28 cellular contexts compared by ENCODE assay signal in genomic region chr14:21729703-21730212, GRCh38. TPM values are rescaled to one million over a fixed set of nuclear protein-coding genes. Genes with fewer than 3 reads are reported as not detected.
DNase-seq lines count a peak whose midpoint lies in the region; ATAC-seq, FAIRE-seq and TF ChIP-seq lines count a peak whose summit lies in the region.
"Had no signal": no experiment of that assay in that cellular context is flagged by ENCODE, and none has a peak within 500 bp of the region (broad histone marks: within the 10 kb centered on the region; RNA-seq: fewer than 3 reads in every experiment).

No MANE protein-coding gene starts in this region.

- ATAC-seq in HepG2 (no peak), T-helper 17 cell (peak; percentile 65), HG02970 (IDR thresholded peaks at IDR 0.05; ENCODE audit: low FRiP score, unreplicated experiment) (no peak)
- ATAC-seq: heart right ventricle, K562, Panc1 had no signal

- TF ChIP-seq CTCF in liver (IDR thresholded peaks at IDR 0.05; ENCODE audit: low read depth, low read length, missing input control): no peak
- TF ChIP-seq CTCF in HepG2 (CRISPR knock-in tag; IDR thresholded peaks at IDR 0.05): no peak

- peak overlapping the region; percentile 32 for H3K27ac Mint-ChIP-seq in T-helper 17 cell

- FAIRE-seq in HepG2 (lab: Jason Lieb, UNC): no peak
- FAIRE-seq: GM12891, GM19239, K562, keratinocyte had no signal

- H3K4me2 ChIP-seq in HepG2 (ENCODE audit: low read depth, low read length): no peak overlapping the region

- peaks cover 19% of the 10 kb centered on the region for H3K27me3 Mint-ChIP-seq in T-helper 17 cell

- TF ChIP-seq RAD21 in liver (IDR thresholded peaks at IDR 0.05) (no peak), HepG2 (CRISPR knock-in tag; IDR thresholded peaks at IDR 0.05) (no peak)

- peaks cover 4% of the 10 kb centered on the region for H3K36me3 Mint-ChIP-seq in T-helper 17 cell (ENCODE audit: low read depth)

- H3K79me2 ChIP-seq in HepG2 (ENCODE audit: insufficient read depth, low read length): no peaks in the 10 kb centered on the region

- DNase-seq in HepG2 (ENCODE audit: low spot score): no peak
- DNase-seq in T-helper 17 cell: no peak
- DNase-seq in NCI-H526 treated with DMSO at 0.1 percent for 48 hours (lab: John Stamatoyannopoulos, UW): no peak
- DNase-seq in NOMO-1 (lab: John Stamatoyannopoulos, UW; ENCODE audit: unreplicated experiment in 2 of 2): no peak
- DNase-seq: activated CD8-positive, alpha-beta memory T cell treated with anti-CD3 and anti-CD28 coated beads for 24 hours; activated effector memory CD4-positive, alpha-beta T cell treated with anti-CD3 and anti-CD28 coated beads, Interleukin-2, amount 50 U/mL, for 16 hours; Caco-2; caudate nucleus; DMS79 treated with DMSO at 0.1 percent for 48 hours; heart right ventricle; mammary epithelial cell; NCI-H1436; NCI-H510A; testis had no signal

- H4K20me1 ChIP-seq in HepG2 (ENCODE audit: insufficient read depth, low read length): no peaks in the 10 kb centered on the region

- H3K36me3 ChIP-seq in liver (ENCODE audit: control insufficient read depth in 4 of 4, insufficient read depth in 3 of 4, low read depth in 1 of 4, low read length in 3 of 4) (no peaks in the 10 kb centered on the region), HepG2 (replicated peaks in 1 of 2; ENCODE audit: control insufficient read depth in 1 of 2, insufficient read depth in 2 of 2, low read length in 2 of 2) (no peaks in the 10 kb centered on the region), iPS-15b (ENCODE audit: control insufficient read depth, insufficient read depth, low read length) (no peaks in the 10 kb centered on the region)
- H3K36me3 ChIP-seq: ascending aorta, heart right ventricle, vagina had no signal

- H3K27me3 ChIP-seq in liver (ENCODE audit: control insufficient read depth in 4 of 4, insufficient read depth in 4 of 4, low read length in 3 of 4): no peaks in the 10 kb centered on the region
- no peaks in the 10 kb centered on the region for H3K27me3 ChIP-seq in HepG2 (ENCODE audit: control insufficient read depth in 1 of 2, insufficient read depth in 2 of 2, low read length in 2 of 2)
- no peaks in the 10 kb centered on the region for H3K27me3 ChIP-seq in iPS-15b (ENCODE audit: control insufficient read depth, insufficient read depth, low read length)
- H3K27me3 ChIP-seq: ascending aorta, testis, vagina had no signal

- H3K27ac ChIP-seq in liver (ENCODE audit: low read depth in 1 of 2, low read length in 2 of 2) (no peak overlapping the region), HepG2 (ENCODE audit: extremely low read length, insufficient read depth, low read length) (no peak overlapping the region)
- H3K27ac ChIP-seq: ascending aorta, epithelial cell of prostate, heart right ventricle, testis, vagina, VCaP had no signal

- TF ChIP-seq POLR2A in HepG2 (IDR thresholded peaks at IDR 0.05; ENCODE audit: insufficient read depth in 1 of 2, low read depth in 2 of 2, low read length in 2 of 2): no peak

- H3K4me1 Mint-ChIP-seq in T-helper 17 cell: peaks cover 16% of the 10 kb centered on the region

- BruUV-seq in HepG2 (replicated peaks; lab: Mats Ljungman, UMichigan): no TSS peak

- WGBS in liver: 26% methylated on average over 5 of the region's 5 CpGs
- WGBS in HepG2 (ENCODE audit: low lambda C conversion rate): 26% methylated on average over 5 of the region's 5 CpGs

- H3K4me3 ChIP-seq in liver (ENCODE audit: low read depth in 1 of 3, low read length in 3 of 3): peak overlapping the region in 2 of 3 donors; percentile 26 to 50
- no peak overlapping the region for H3K4me3 ChIP-seq in HepG2 (replicated peaks in 1 of 3; ENCODE audit: insufficient read depth in 1 of 3, low read depth in 2 of 3, low read length in 3 of 3)
- peak overlapping the region; percentile 9 for H3K4me3 ChIP-seq in iPS-15b (ENCODE audit: low read depth, low read length)
- H3K4me3 ChIP-seq: ascending aorta, heart right ventricle, K562, testis, vagina had no signal

- H3K9me3 ChIP-seq in liver (ENCODE audit: control insufficient read depth in 4 of 4, low read length in 3 of 4) (no peaks in the 10 kb centered on the region), HepG2 (ENCODE audit: low read length) (no peaks in the 10 kb centered on the region), T-helper 17 cell (ENCODE audit: control insufficient read depth, low read length, poor library complexity, severe bottlenecking) (no peaks in the 10 kb centered on the region), iPS-15b (ENCODE audit: control insufficient read depth, insufficient read depth, low read length) (no peaks in the 10 kb centered on the region)
- H3K9me3 ChIP-seq: ascending aorta, Caco-2, testis, vagina had no signal

- H3K4me1 ChIP-seq in liver (ENCODE audit: control insufficient read depth in 4 of 4, insufficient read depth in 4 of 4, low read length in 3 of 4) (no peaks in the 10 kb centered on the region), HepG2 (ENCODE audit: insufficient read depth, low read length) (no peaks in the 10 kb centered on the region), iPS-15b (ENCODE audit: control insufficient read depth, insufficient read depth, low read length) (no peaks in the 10 kb centered on the region)
- H3K4me1 ChIP-seq: ascending aorta, Caco-2, testis, vagina had no signal

- H3K9ac ChIP-seq in liver (ENCODE audit: low read depth in 1 of 2, low read length in 2 of 2) (no peak overlapping the region), HepG2 (ENCODE audit: insufficient read depth, low read depth, low read length) (no peak overlapping the region), iPS-15b (ENCODE audit: low read depth, low read length) (no peak overlapping the region)

- peak overlapping the region; percentile 2 for H3K4me3 Mint-ChIP-seq in T-helper 17 cell

- TF ChIP-seq EP300 in HepG2 (IDR thresholded peaks at IDR 0.05; ENCODE audit: low read depth in 2 of 2, low read length in 2 of 2): no peak
- no peak for TF ChIP-seq EP300 in HepG2 (CRISPR knock-in tag; IDR thresholded peaks at IDR 0.05; ENCODE audit: borderline replicate concordance)

- POLR2A ChIA-PET in HepG2 (lab: Yijun Ruan, JAX): no interaction called here

- intact Hi-C loops in HepG2 (cut with micrococcal nuclease; ENCODE audit: unreplicated experiment): no loop called here

- CTCF ChIA-PET in HepG2 (lab: Yijun Ruan, JAX; ENCODE audit: low intra/inter-chr PET ratio, low total read pairs): no interaction called here

- H2AFZ ChIP-seq in HepG2 (ENCODE audit: low read length): no peak overlapping the region

- in situ Hi-C loops in HepG2 (cut with HindIII; ENCODE audit: extremely low pct_ligation_motif_present, low pct_unique_long_range_greater_than_20kb): no loop called here

TF ChIP-seq in liver, 16 proteins besides CTCF, POLR2A, EP300 and RAD21 (continues in another document):
- no peak for TF ChIP-seq JUND (IDR thresholded peaks at IDR 0.05)

TF ChIP-seq in HepG2, 621 proteins besides CTCF, POLR2A, EP300 and RAD21 (continues in another document):
- TF ChIP-seq ZNF326 (CRISPR knock-in tag; IDR thresholded peaks at IDR 0.05; ENCODE audit: borderline replicate concordance): no peak
- no peak for TF ChIP-seq USF2 (IDR thresholded peaks at IDR 0.05; ENCODE audit: low read depth, low read length)
- TF ChIP-seq USF2 (CRISPR knock-in tag; IDR thresholded peaks at IDR 0.05; ENCODE audit: borderline replicate concordance): no peak
- no peak for TF ChIP-seq HOXA3 (CRISPR knock-in tag; IDR thresholded peaks at IDR 0.05)
- no peak for TF ChIP-seq AGO1 (IDR thresholded peaks at IDR 0.05; ENCODE audit: low read depth, low read length, poor library complexity, severe bottlenecking)
- no peak for TF ChIP-seq ZNF225 (CRISPR knock-in tag; IDR thresholded peaks at IDR 0.05)
- no peak for TF ChIP-seq ZNF652 (CRISPR knock-in tag; IDR thresholded peaks at IDR 0.05; ENCODE audit: borderline replicate concordance, low read depth)
- no peak for TF ChIP-seq SMARCC2 (IDR thresholded peaks at IDR 0.05)

RNA-seq across cellular contexts. Expression of gene OR4E1, which starts 56.1 kb away (rescaled TPM):
- total RNA-seq in liver: not detected
- polyA plus RNA-seq in liver: not detected
- not detected in 2 replicates for total RNA-seq in HepG2 (2016; rRNA removed; fragmentation: Illumina TruSeq; extraction: Trizol)
- total RNA-seq in HepG2 (2016; cell fraction: cytosol; rRNA removed; fragmentation: Illumina TruSeq; extraction: Trizol; ENCODE audit: low read depth): not detected in 2 replicates
- total RNA-seq in HepG2 (2016; cell fraction: insoluble cytoplasmic fraction; rRNA removed; fragmentation: Illumina TruSeq; extraction: Trizol): not detected in 2 replicates
- total RNA-seq in HepG2 (2016; cell fraction: membrane; rRNA removed; fragmentation: Illumina TruSeq; extraction: Trizol): not detected in 2 replicates
- total RNA-seq in HepG2 (2016; cell fraction: nucleus; rRNA removed; fragmentation: Illumina TruSeq; extraction: Trizol): not detected in 2 replicates
- polyA plus RNA-seq in HepG2 (2011; rRNA removed): not detected in 2 replicates
- not detected in 2 replicates for polyA plus RNA-seq in HepG2 (2011; cell fraction: cytosol; rRNA removed)
- polyA plus RNA-seq in HepG2 (2011; cell fraction: nucleus; rRNA removed): not detected in 2 replicates
- polyA plus RNA-seq in HepG2 (2012): not detected in 2 replicates
- polyA plus RNA-seq in HepG2 (2016; cell fraction: cytosol; fragmentation: Illumina TruSeq; extraction: Trizol; ENCODE audit: low read depth): not detected in 2 replicates
- not detected in 2 replicates for polyA plus RNA-seq in HepG2 (2016; cell fraction: insoluble cytoplasmic fraction; fragmentation: Illumina TruSeq; extraction: Trizol; ENCODE audit: low read depth)
- polyA plus RNA-seq in HepG2 (2016; cell fraction: membrane; fragmentation: Illumina TruSeq; extraction: Trizol; ENCODE audit: low read depth): not detected in 2 replicates
- not detected in 2 replicates for polyA plus RNA-seq in HepG2 (2016; cell fraction: nucleus; fragmentation: Illumina TruSeq; extraction: Trizol; ENCODE audit: insufficient read depth, low read depth)
- not detected in 2 replicates for polyA minus RNA-seq in HepG2 (2011; rRNA and poly(A)+ RNA removed; ENCODE audit: low replicate concordance)
- not detected in 2 replicates for polyA minus RNA-seq in HepG2 (2011; cell fraction: cytosol; rRNA and poly(A)+ RNA removed)
- polyA minus RNA-seq in HepG2 (2011; cell fraction: nucleus; rRNA and poly(A)+ RNA removed): not detected in 2 replicates
- total RNA-seq in T-helper 17 cell: under 1 TPM in 1 of 2 donors, not detected in 1; 0.07 TPM
- total RNA-seq: ascending aorta, Caco-2, fibroblast of villous mesenchyme, K562, mammary epithelial cell, skeletal muscle tissue, vagina had no signal
- polyA plus RNA-seq: heart right ventricle, K562, keratinocyte, mammary epithelial cell had no signal

Comparison
In these comparisons a context has a peak if more than half of its experiments do, and no peak if none do; other contexts are left out.
1. H3K4me3 ChIP-seq: peak in liver (2 of 3) and iPS-15b (single experiment); none in HepG2 (0 of 3).